In genomic region chr17:45784583-45785372, GRCh38 we compare ENCODE assay signal across 8 cellular contexts. TPM values are rescaled to one million over a fixed set of nuclear protein-coding genes. Genes with fewer than 3 reads are reported as not detected.
DNase-seq lines count a peak whose midpoint lies in the region; ATAC-seq and TF ChIP-seq lines count a peak whose summit lies in the region.

No MANE protein-coding gene starts in this region.

- TF ChIP-seq CTCF in GM06990 (IDR thresholded peaks at IDR 0.05; ENCODE audit: insufficient read depth, low read length, poor library complexity, severe bottlenecking) (no peak), left ventricle myocardium inferior (IDR thresholded peaks at IDR 0.05; ENCODE audit: borderline replicate concordance) (no peak)

- H3K27me3 ChIP-seq in GM06990 (replicated peaks; ENCODE audit: control insufficient read depth, insufficient read depth, low read length) (peaks cover 2% of the 10 kb centered on the region), left ventricle myocardium inferior (ENCODE audit: low read depth) (peaks cover 100% of the 10 kb centered on the region)

- H3K4me1 ChIP-seq in left ventricle myocardium inferior, result peaks cover 25% of the 10 kb centered on the region

- H3K36me3 ChIP-seq in GM06990 (ENCODE audit: control insufficient read depth, insufficient read depth, low read length) (no peaks in the 10 kb centered on the region), left ventricle myocardium inferior (no peaks in the 10 kb centered on the region)

- H3K9me3 ChIP-seq in left ventricle myocardium inferior (replicated peaks), result no peaks in the 10 kb centered on the region

- ATAC-seq in GM19351 (IDR thresholded peaks at IDR 0.05; ENCODE audit: unreplicated experiment), result no peak
- no peak for ATAC-seq in HG03442 (IDR thresholded peaks at IDR 0.05; ENCODE audit: unreplicated experiment)

- intact Hi-C loops in left ventricle myocardium inferior (cut with micrococcal nuclease), result no loop called here

- H3K27ac ChIP-seq in left ventricle myocardium inferior (replicated peaks), result no peak overlapping the region

- DNase-seq in GM06990 (ENCODE audit: extremely low read depth, insufficient read length), result no peak
- peak; percentile 82 for DNase-seq in NCI-H69 (lab: John Stamatoyannopoulos, UW)
- peak; percentile 13 for DNase-seq in activated effector memory CD4-positive, alpha-beta T cell treated with Interleukin-2 at 50 U/mL for 16 hours
- peak; percentile 17 for DNase-seq in left ventricle myocardium inferior
- peak; percentile 72 for DNase-seq in retina
- no peak for DNase-seq in HPDE6-E6E7 (ENCODE audit: extremely low spot score)

- 0 out of 2 replicates have a peak overlapping the region, but pooled peaks have one; percentile 17 for H3K4me3 ChIP-seq in GM06990 (replicated peaks; ENCODE audit: low read depth, low read length)
- peak overlapping the region; percentile 67 for H3K4me3 ChIP-seq in left ventricle myocardium inferior

RNA-seq across cellular contexts. Expression of gene CRHR1, which starts 0.7 kb away (rescaled TPM):
- not detected for total RNA-seq in left ventricle myocardium inferior

RNA-seq across cellular contexts. Expression of gene SPPL2C, which starts 59.9 kb away (rescaled TPM):
- not detected for total RNA-seq in left ventricle myocardium inferior

Comparison
In these comparisons a context has a peak if more than half of its experiments do, and no peak if none do; other contexts are left out.
1. DNase-seq: peak in NCI-H69 (single experiment), activated effector memory CD4-positive, alpha-beta T cell treated with Interleukin-2 at 50 U/mL for 16 hours (single experiment), left ventricle myocardium inferior (single experiment) and retina (single experiment); none in GM06990 (single experiment) and HPDE6-E6E7 (single experiment).